11 cellular contexts compared by ENCODE assay signal in the genomic region with DNA sequence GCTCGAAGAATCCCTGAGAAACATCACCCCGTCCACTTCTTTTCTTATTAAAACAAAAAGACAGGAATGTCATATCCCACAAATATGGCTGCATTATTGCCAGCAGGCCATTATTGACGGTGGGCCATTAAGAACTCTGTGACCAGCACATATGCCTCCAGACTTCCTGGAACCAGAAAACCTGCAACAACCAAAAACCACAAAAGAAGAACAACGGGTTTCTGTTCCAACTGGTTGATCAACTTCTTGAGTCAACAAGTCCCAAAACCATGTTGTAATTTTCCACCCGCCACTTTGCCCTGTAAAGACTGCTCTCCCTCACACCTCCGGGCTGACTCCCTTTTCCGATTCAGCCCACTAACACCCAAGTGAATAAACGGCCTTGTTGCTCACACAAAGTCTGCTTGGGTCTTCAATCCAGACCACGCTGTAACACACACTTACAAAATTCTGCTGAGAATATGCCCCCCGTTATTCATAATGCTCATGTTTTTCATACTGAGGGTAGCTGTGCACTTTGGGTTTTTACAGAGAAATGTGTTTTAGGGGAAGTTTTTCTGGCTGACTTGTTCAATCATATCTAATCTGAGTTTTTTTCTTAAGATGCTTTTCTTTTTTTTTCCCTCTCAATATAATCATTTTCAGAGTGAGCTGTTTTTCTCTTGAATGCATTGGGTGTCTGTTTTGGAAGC. TPM values are rescaled to one million over a fixed set of nuclear protein-coding genes. Genes with fewer than 3 reads are reported as not detected.
DNase-seq lines count a peak whose midpoint lies in the region; ATAC-seq and TF ChIP-seq lines count a peak whose summit lies in the region.
"Had no signal": no experiment of that assay in that cellular context is flagged by ENCODE, and none has a peak within 500 bp of the region (broad histone marks: within the 10 kb centered on the region; RNA-seq: fewer than 3 reads in every experiment).

No MANE protein-coding gene starts in this region.

- H3K4me3 Mint-ChIP-seq in CD4-positive, CD25-positive, alpha-beta regulatory T cell, result peak overlapping the region; percentile 6 to 73 (median 32)

- H3K36me3 ChIP-seq in CD4-positive, CD25-positive, alpha-beta regulatory T cell (ENCODE audit: control insufficient read depth, insufficient read depth, low read length), result peaks cover 86% of the 10 kb centered on the region
- H3K36me3 ChIP-seq in brain microvascular endothelial cell (replicated peaks) (peaks cover 28% of the 10 kb centered on the region), lower lobe of right lung (peaks cover 38% of the 10 kb centered on the region)
- H3K36me3 ChIP-seq: uterus had no signal

- H3K27me3 Mint-ChIP-seq in CD4-positive, CD25-positive, alpha-beta regulatory T cell, result no peaks in the 10 kb centered on the region

- peaks cover 10 to 51% (median 33%) of the 10 kb centered on the region in 4 donors for H3K4me1 Mint-ChIP-seq in CD4-positive, CD25-positive, alpha-beta regulatory T cell

- intact Hi-C loops in lower lobe of right lung (cut with DNase I), result no loop called here

- H3K9me3 Mint-ChIP-seq in CD4-positive, CD25-positive, alpha-beta regulatory T cell, result peaks cover 5 to 34% (median 20%) of the 10 kb centered on the region in 7 donors

- H3K9me3 ChIP-seq in CD4-positive, CD25-positive, alpha-beta regulatory T cell (ENCODE audit: control insufficient read depth in 2 of 2, low read length in 2 of 2), result peaks cover 58 to 88% of the 10 kb centered on the region in 2 experiments
- no peaks in the 10 kb centered on the region for H3K9me3 ChIP-seq in lower lobe of right lung
- H3K9me3 ChIP-seq: uterus had no signal

- no peak for TF ChIP-seq CTCF in RWPE1 (conservative IDR thresholded peaks at IDR 0.05; ENCODE audit: low read depth)
- TF ChIP-seq CTCF in brain microvascular endothelial cell (IDR thresholded peaks at IDR 0.05; ENCODE audit: low read depth, low read length, missing control alignments), result no peak
- no peak for TF ChIP-seq CTCF in lower lobe of right lung (IDR thresholded peaks at IDR 0.05)

- no peak overlapping the region for H3K27ac ChIP-seq in CD4-positive, CD25-positive, alpha-beta regulatory T cell (ENCODE audit: insufficient read depth, low read length, poor library complexity, severe bottlenecking)
- H3K27ac ChIP-seq in RWPE1 (no peak overlapping the region), brain microvascular endothelial cell (no peak overlapping the region), lower lobe of right lung (no peak overlapping the region)
- H3K27ac ChIP-seq: uterus had no signal

- H3K36me3 Mint-ChIP-seq in CD4-positive, CD25-positive, alpha-beta regulatory T cell, result peaks cover 22% of the 10 kb centered on the region

- no peak overlapping the region for H3K4me3 ChIP-seq in CD4-positive, CD25-positive, alpha-beta regulatory T cell (ENCODE audit: low read depth, low read length)
- H3K4me3 ChIP-seq in brain microvascular endothelial cell (ENCODE audit: low read depth, low read length) (no peak overlapping the region), lower lobe of right lung (no peak overlapping the region)
- H3K4me3 ChIP-seq: uterus had no signal

- in situ Hi-C loops in brain microvascular endothelial cell (cut with HindIII; ENCODE audit: low pct_ligation_motif_present, low sequenced_read_pairs), result no loop called here

- no peaks in the 10 kb centered on the region for H3K4me1 ChIP-seq in CD4-positive, CD25-positive, alpha-beta regulatory T cell (ENCODE audit: control insufficient read depth, insufficient read depth, low read length, poor library complexity, severe bottlenecking)
- H3K4me1 ChIP-seq in lower lobe of right lung, result no peaks in the 10 kb centered on the region
- H3K4me1 ChIP-seq: uterus had no signal

- ATAC-seq in CD4-positive, CD25-positive, alpha-beta regulatory T cell (ENCODE audit: low read depth in 2 of 2), result no peak
- ATAC-seq in GM21717 (IDR thresholded peaks at IDR 0.05; ENCODE audit: unreplicated experiment), result peak; percentile 59
- no peak for ATAC-seq in GM21515 (IDR thresholded peaks at IDR 0.05; ENCODE audit: unreplicated experiment)
- no peak for ATAC-seq in lower lobe of right lung

- DNase-seq in CD4-positive, CD25-positive, alpha-beta regulatory T cell, result no peak
- peak; percentile 12 for DNase-seq in RWPE1 (ENCODE audit: low spot score)
- peak; percentile 25 for DNase-seq in kidney tubule cell (ENCODE audit: low spot score)
- DNase-seq in brain microvascular endothelial cell, result no peak
- no peak for DNase-seq in NCI-H1417 treated with DMSO at 0.1 percent for 48 hours (lab: John Stamatoyannopoulos, UW)
- DNase-seq in lower lobe of right lung, result no peak
- DNase-seq: effector CD4-positive, alpha-beta T cell; kidney glomerular epithelial cell; uterus had no signal

- H3K27me3 ChIP-seq in CD4-positive, CD25-positive, alpha-beta regulatory T cell (ENCODE audit: control insufficient read depth, insufficient read depth, low read length), result no peaks in the 10 kb centered on the region
- H3K27me3 ChIP-seq in brain microvascular endothelial cell (replicated peaks) (no peaks in the 10 kb centered on the region), lower lobe of right lung (ENCODE audit: low read depth) (no peaks in the 10 kb centered on the region)
- H3K27me3 ChIP-seq: uterus had no signal

- POLR2A ChIA-PET in RWPE1 (lab: Yijun Ruan, JAX; ENCODE audit: low non-redundant PET), result no interaction called here

- H3K27ac Mint-ChIP-seq in CD4-positive, CD25-positive, alpha-beta regulatory T cell, result peak overlapping the region; percentile 63 to 87 (median 87)

- CTCF ChIA-PET in RWPE1 (lab: Yijun Ruan, JAX), result no interaction called here

RNA-seq across cellular contexts. Expression of a gene that starts 20.7 kb away (rescaled TPM):
- total RNA-seq in CD4-positive, CD25-positive, alpha-beta regulatory T cell, result 13.0 TPM
- 1 to 10 TPM; 6.0 to 8.1 (median 6.9) TPM for polyA plus RNA-seq in CD4-positive, CD25-positive, alpha-beta regulatory T cell
- total RNA-seq in lower lobe of right lung, result 4.3 TPM

Comparison
In these comparisons a context has a peak if more than half of its experiments do, and no peak if none do; other contexts are left out.
1. DNase-seq: peak in RWPE1 (single experiment) and kidney tubule cell (single experiment); none in CD4-positive, CD25-positive, alpha-beta regulatory T cell (0 of 3), brain microvascular endothelial cell (single experiment), NCI-H1417 treated with DMSO at 0.1 percent for 48 hours (single experiment) and lower lobe of right lung (single experiment).